ENCODE assay signal across 11 cellular contexts in the genomic region with DNA sequence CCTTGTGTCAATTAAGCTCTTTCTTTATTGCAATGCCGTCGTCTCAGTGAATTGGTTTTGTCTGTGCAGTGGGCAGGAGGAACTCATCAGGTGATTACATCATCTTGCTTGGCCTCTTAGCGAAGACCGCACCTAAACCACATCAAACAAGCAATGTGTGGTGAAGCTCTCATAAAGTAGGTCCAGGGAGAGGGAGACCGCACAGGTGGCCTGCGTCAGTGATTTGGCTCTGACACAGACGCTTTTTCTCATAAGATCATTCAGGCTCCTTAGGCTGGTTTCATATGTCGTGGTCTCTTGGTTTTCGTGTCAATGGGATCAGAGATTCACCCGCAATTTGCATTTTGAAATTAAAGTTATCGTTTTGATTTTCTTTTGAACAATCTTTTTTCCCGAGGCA. TPM values are rescaled to one million over a fixed set of nuclear protein-coding genes. Genes with fewer than 3 reads are reported as not detected.
DNase-seq lines count a peak whose midpoint lies in the region; ATAC-seq and TF ChIP-seq lines count a peak whose summit lies in the region.
"Had no signal": no experiment of that assay in that cellular context is flagged by ENCODE, and none has a peak within 500 bp of the region (broad histone marks: within the 10 kb centered on the region; RNA-seq: fewer than 3 reads in every experiment).

No MANE protein-coding gene starts in this region.

- no peaks in the 10 kb centered on the region for H3K9me3 ChIP-seq in left ventricle myocardium inferior (replicated peaks)
- H3K9me3 ChIP-seq: thyroid gland had no signal

- TF ChIP-seq CTCF in left ventricle myocardium inferior (IDR thresholded peaks at IDR 0.05; ENCODE audit: borderline replicate concordance): no peak

- intact Hi-C loops in left ventricle myocardium inferior (cut with micrococcal nuclease): no loop called here

- no peak for DNase-seq in activated CD4-positive, CD25-positive, alpha-beta regulatory T cell (lab: John Stamatoyannopoulos, UW)
- DNase-seq in NOMO-1 treated with DMSO at 0.1 percent for 48 hours (lab: John Stamatoyannopoulos, UW; ENCODE audit: unreplicated experiment): peak; percentile 30
- peak; percentile 15 for DNase-seq in activated effector memory CD4-positive, alpha-beta T cell treated with Interleukin-2 at 50 U/mL for 16 hours
- peak; percentile 18 to 20 for DNase-seq in stimulated activated CD8-positive, alpha-beta memory T cell treated with anti-CD3 and anti-CD28 coated beads, Interleukin-15, amount 100 ng/mL, for 48 hours (ENCODE audit: low read depth in 2 of 2)
- no peak for DNase-seq in left ventricle myocardium inferior
- no peak for DNase-seq in NCI-H146 (lab: John Stamatoyannopoulos, UW)
- DNase-seq: NCI-H345, thyroid gland had no signal

- H3K27me3 ChIP-seq in left ventricle myocardium inferior (ENCODE audit: low read depth): no peaks in the 10 kb centered on the region
- H3K27me3 ChIP-seq: thyroid gland had no signal

- H3K4me3 ChIP-seq in left ventricle myocardium inferior: no peak overlapping the region
- H3K4me3 ChIP-seq: thyroid gland had no signal

- ATAC-seq in activated CD4-positive, CD25-positive, alpha-beta regulatory T cell treated with anti-CD3 and anti-CD28 coated beads, Interleukin-2, amount 50 U/mL, for 24 hours: peak; percentile 75 to 93
- ATAC-seq in HG03045 (IDR thresholded peaks at IDR 0.05; ENCODE audit: unreplicated experiment): no peak

- H3K4me1 ChIP-seq in left ventricle myocardium inferior: peaks cover 4% of the 10 kb centered on the region

- no peaks in the 10 kb centered on the region for H3K36me3 ChIP-seq in left ventricle myocardium inferior
- H3K36me3 ChIP-seq: thyroid gland had no signal

- no peak overlapping the region for H3K27ac ChIP-seq in left ventricle myocardium inferior (replicated peaks)
- H3K27ac ChIP-seq: thyroid gland had no signal

RNA-seq across cellular contexts. Expression of a gene that starts 6.7 kb away (rescaled TPM):
- total RNA-seq in left ventricle myocardium inferior: 92.1 TPM
- total RNA-seq: naive thymus-derived CD8-positive, alpha-beta T cell had no signal

Comparison
In these comparisons a context has a peak if more than half of its experiments do, and no peak if none do; other contexts are left out.
1. DNase-seq: peak in NOMO-1 treated with DMSO at 0.1 percent for 48 hours (single experiment), activated effector memory CD4-positive, alpha-beta T cell treated with Interleukin-2 at 50 U/mL for 16 hours (single experiment) and stimulated activated CD8-positive, alpha-beta memory T cell treated with anti-CD3 and anti-CD28 coated beads, Interleukin-15, amount 100 ng/mL, for 48 hours (2 of 2); none in activated CD4-positive, CD25-positive, alpha-beta regulatory T cell (0 of 4), left ventricle myocardium inferior (single experiment) and NCI-H146 (single experiment).